10 cellular contexts compared by ENCODE assay signal in the genomic region with DNA sequence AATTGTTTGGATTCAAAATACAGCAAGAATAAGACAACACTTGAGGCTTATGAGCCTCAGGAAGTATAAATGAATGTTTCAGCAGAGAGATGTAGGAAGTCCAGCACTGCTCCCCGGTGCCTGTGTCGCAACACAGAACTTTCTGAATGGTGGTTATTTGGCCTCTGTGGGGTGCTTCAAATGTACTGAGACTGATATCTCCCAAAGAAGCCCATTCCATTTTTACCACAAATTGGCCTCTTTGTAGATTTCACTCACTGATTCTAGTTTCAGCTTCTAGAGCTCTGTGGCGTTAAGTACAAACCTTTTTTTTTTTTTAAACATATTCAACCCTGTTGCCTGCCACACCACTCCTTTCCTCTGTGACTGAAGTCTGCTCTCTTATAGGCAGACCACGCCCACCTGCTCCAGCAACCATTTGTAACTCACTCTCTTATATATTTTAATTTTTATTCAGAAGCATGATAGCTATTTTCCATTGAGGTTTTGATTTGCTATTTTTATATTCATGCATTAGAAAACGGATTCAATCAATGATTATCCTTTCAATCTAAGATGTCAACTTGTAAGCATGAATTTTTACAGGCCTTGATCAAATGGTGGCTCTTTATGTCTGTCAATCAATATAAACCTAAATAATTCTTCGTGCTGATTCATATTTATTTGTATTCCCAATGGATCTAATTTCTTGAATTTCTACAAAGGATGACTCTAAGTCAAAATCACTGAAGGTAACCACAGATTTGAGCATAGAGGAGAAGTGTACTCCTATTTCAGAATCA.
DNase-seq lines count a peak whose midpoint lies in the region; ATAC-seq and TF ChIP-seq lines count a peak whose summit lies in the region.
"Had no signal": no experiment of that assay in that cellular context is flagged by ENCODE, and none has a peak within 500 bp of the region (broad histone marks: within the 10 kb centered on the region; RNA-seq: fewer than 3 reads in every experiment).

No MANE protein-coding gene starts in this region.

- no peaks in the 10 kb centered on the region for H3K27me3 ChIP-seq in H7 (ENCODE audit: control insufficient read depth, insufficient read depth, low read length)

- in situ Hi-C loops in ACHN (cut with HindIII; ENCODE audit: low pct_ligation_motif_present, low pct_unique_long_range_greater_than_20kb, low sequenced_read_pairs) = no loop called here

- H3K4me3 ChIP-seq in H7 (ENCODE audit: insufficient read depth, low read depth, low read length) = no peak overlapping the region

- TF ChIP-seq CTCF in GM10266 (IDR thresholded peaks at IDR 0.05; ENCODE audit: control insufficient read depth, insufficient read depth, low read depth, missing control alignments) = no peak

- H3K36me3 ChIP-seq in H7 (replicated peaks; ENCODE audit: control insufficient read depth, insufficient read depth, low read length) = peaks cover 6% of the 10 kb centered on the region

- ATAC-seq in GM21526 (IDR thresholded peaks at IDR 0.05; ENCODE audit: low FRiP score, unreplicated experiment) (peak; percentile 46), HG03565 (IDR thresholded peaks at IDR 0.05; ENCODE audit: unreplicated experiment) (peak; percentile 38), GM21381 (IDR thresholded peaks at IDR 0.05; ENCODE audit: unreplicated experiment) (no peak)

- peak; percentile 22 for DNase-seq in GM10266 (ENCODE audit: extremely low spot score)
- DNase-seq in fibroblast of gingiva (ENCODE audit: low read depth) = peak; percentile 62
- no peak for DNase-seq in ACHN
- DNase-seq in H7 = no peak
- no peak for DNase-seq in stimulated activated CD8-positive, alpha-beta memory T cell treated with anti-CD3 and anti-CD28 coated beads, Interleukin-4, amount 100 ng/mL, for 48 hours
- DNase-seq: activated naive CD8-positive, alpha-beta T cell treated with anti-CD3 and anti-CD28 coated beads, Interleukin-2, amount 10 ng/mL, durations not matched to agents 7 days and 5 days; DMS53 had no signal

Comparison
In these comparisons a context has a peak if more than half of its experiments do, and no peak if none do; other contexts are left out.
1. DNase-seq: peak in GM10266 (single experiment) and fibroblast of gingiva (single experiment); none in ACHN (single experiment), H7 (single experiment) and stimulated activated CD8-positive, alpha-beta memory T cell treated with anti-CD3 and anti-CD28 coated beads, Interleukin-4, amount 100 ng/mL, for 48 hours (single experiment).